ENCODE assay signal across 23 cellular contexts in genomic region chr14:88990856-88991255, GRCh38.
A peak's percentile ranks its signal among the peaks of the same experiment; 100 is the strongest.
DNase-seq lines count a peak whose midpoint lies in the region; ATAC-seq, FAIRE-seq and TF ChIP-seq lines count a peak whose summit lies in the region.
"Had no signal": no experiment of that assay in that cellular context is flagged by ENCODE, and none has a peak within 500 bp of the region (broad histone marks: within the 10 kb centered on the region; RNA-seq: fewer than 3 reads in every experiment).

No MANE protein-coding gene starts in this region.

- peaks cover 3% of the 10 kb centered on the region for H3K9me3 Mint-ChIP-seq in activated CD4-positive, alpha-beta T cell treated with anti-CD3 and anti-CD28 coated beads for 36 hours (ENCODE audit: low read depth)

- ATAC-seq in K562, result no peak
- no peak for ATAC-seq in activated CD4-positive, alpha-beta T cell treated with anti-CD3 and anti-CD28 coated beads for 36 hours
- ATAC-seq in GM21447 (IDR thresholded peaks at IDR 0.05; ENCODE audit: unreplicated experiment), result no peak
- ATAC-seq: A549; CD8-positive, alpha-beta T cell had no signal

- H4K20me1 ChIP-seq in K562 (replicated peaks; ENCODE audit: control insufficient read depth, insufficient read depth, low read length), result no peaks in the 10 kb centered on the region
- H4K20me1 ChIP-seq: BLaER1 treated with 17β-estradiol and CSF1 and Interleukin-3, amounts not matched to agents 10 nM and 100 nM had no signal

- H3K27ac Mint-ChIP-seq in activated CD4-positive, alpha-beta T cell treated with anti-CD3 and anti-CD28 coated beads for 36 hours, result no peak overlapping the region
- H3K27ac Mint-ChIP-seq: B cell; CD4-positive, alpha-beta T cell; CD8-positive, alpha-beta T cell had no signal

- peak; percentile 24 for DNase-seq in KBM-7
- DNase-seq in MV-4-11 (lab: John Stamatoyannopoulos, UW), result peak; percentile 22
- DNase-seq in OCI-M1 (lab: John Stamatoyannopoulos, UW), result peak; percentile 4
- no peak for DNase-seq in K562 (ENCODE audit: extremely low read depth in 1 of 4, low spot score in 3 of 4)
- DNase-seq in NCI-H526 treated with DMSO at 0.1 percent for 48 hours (lab: John Stamatoyannopoulos, UW), result no peak
- DNase-seq in activated CD4-positive, alpha-beta T cell treated with anti-CD3 and anti-CD28 coated beads for 36 hours, result no peak
- DNase-seq: AML-193; Caco-2; Calu3; CD4-positive, alpha-beta T cell; CD8-positive, alpha-beta T cell; DMS79 treated with DMSO at 0.1 percent for 48 hours; GF-D8 had no signal

- H3K27me3 Mint-ChIP-seq in activated CD4-positive, alpha-beta T cell treated with anti-CD3 and anti-CD28 coated beads for 36 hours, result peaks cover 9% of the 10 kb centered on the region

- in situ Hi-C loops in KBM-7 (cut with MboI; ENCODE audit: low pct_unique_long_range_greater_than_20kb, low sequenced_read_pairs) (no loop called here), K562 (cut with MboI) (no loop called here)

- H3K4me3 ChIP-seq in K562, result no peak overlapping the region
- H3K4me3 ChIP-seq: A549; BLaER1 treated with 17β-estradiol and CSF1 and Interleukin-3, amounts not matched to agents 10 nM and 100 nM had no signal

- TF ChIP-seq CTCF in K562 (IDR thresholded peaks at IDR 0.05 in 2 of 3, conservative IDR thresholded peaks at IDR 0.05 in 1 of 3; ENCODE audit: insufficient read depth in 2 of 3, low read depth in 1 of 3, low read length in 3 of 3), result no peak

- no peak for TF ChIP-seq POLR2A in K562 (conservative IDR thresholded peaks at IDR 0.05)

- H3K79me2 ChIP-seq in K562 (ENCODE audit: control insufficient read depth, insufficient read depth, low read length), result no peaks in the 10 kb centered on the region

- no peak overlapping the region for H3K9ac ChIP-seq in K562 (ENCODE audit: insufficient read depth in 1 of 2, low read depth in 2 of 2, low read length in 2 of 2)
- H3K9ac ChIP-seq: BLaER1 treated with 17β-estradiol and CSF1 and Interleukin-3, amounts not matched to agents 10 nM and 100 nM had no signal

- no peaks in the 10 kb centered on the region for H3K9me3 ChIP-seq in K562 (replicated peaks; ENCODE audit: control insufficient read depth, insufficient read depth, low read depth, low read length)
- H3K9me3 ChIP-seq: Caco-2 had no signal

- no peak overlapping the region for H3K27ac ChIP-seq in K562 (ENCODE audit: extremely low read depth, low read depth, low read length)
- H3K27ac ChIP-seq: 22Rv1; BLaER1 treated with 17β-estradiol and CSF1 and Interleukin-3, amounts not matched to agents 10 nM and 100 nM; C4-2B had no signal

- 0% methylated on average over 1 of the region's 1 CpG for WGBS in K562 (ENCODE audit: insufficient coverage, low coverage, missing lambda C conversion rate)

- CTCF ChIA-PET in K562 (lab: Yijun Ruan, JAX; ENCODE audit: low intra/inter-chr PET ratio), result no interaction called here
- CTCF ChIA-PET in activated CD4-positive, alpha-beta T cell treated with anti-CD3 and anti-CD28 coated beads for 36 hours (lab: Charles Lee), result no interaction called here

- no TSS peak for BruUV-seq in K562 (replicated peaks; lab: Mats Ljungman, UMichigan)

- no peak for FAIRE-seq in K562 (lab: Jason Lieb, UNC)
- FAIRE-seq: A549, D721Med, G401.6, GM12891, GM19239 had no signal

- TF ChIP-seq RAD21 in K562 (CRISPR knock-in tag; conservative IDR thresholded peaks at IDR 0.05 in 1 of 2, IDR thresholded peaks at IDR 0.05 in 1 of 2), result no peak

- no peaks in the 10 kb centered on the region for H3K36me3 Mint-ChIP-seq in activated CD4-positive, alpha-beta T cell treated with anti-CD3 and anti-CD28 coated beads for 36 hours (ENCODE audit: low read depth)
- H3K36me3 Mint-ChIP-seq: CD8-positive, alpha-beta T cell had no signal

- no peak overlapping the region for H3K4me2 ChIP-seq in K562 (ENCODE audit: insufficient read depth, low read length)
- H3K4me2 ChIP-seq: A549; BLaER1 treated with 17β-estradiol and CSF1 and Interleukin-3, amounts not matched to agents 10 nM and 100 nM had no signal

- no peaks in the 10 kb centered on the region; a peak in 1 of 5 replicates for H3K4me1 ChIP-seq in K562 (replicated peaks in 1 of 2; ENCODE audit: control insufficient read depth in 2 of 2, insufficient read depth in 2 of 2, low read length in 2 of 2)
- H3K4me1 ChIP-seq: Caco-2 had no signal

- H3K4me1 Mint-ChIP-seq in activated CD4-positive, alpha-beta T cell treated with anti-CD3 and anti-CD28 coated beads for 36 hours, result no peaks in the 10 kb centered on the region
- H3K4me1 Mint-ChIP-seq: B cell had no signal

- no peaks in the 10 kb centered on the region for H3K9me1 ChIP-seq in K562 (ENCODE audit: control insufficient read depth, insufficient read depth, low read length)

- intact Hi-C loops in K562 (cut with micrococcal nuclease), result no loop called here
- intact Hi-C loops in activated CD4-positive, alpha-beta T cell treated with anti-CD3 and anti-CD28 coated beads for 36 hours (cut with DNase I, micrococcal nuclease), result no loop called here

- H3K36me3 ChIP-seq in K562 (ENCODE audit: control insufficient read depth, insufficient read depth, low read length), result no peaks in the 10 kb centered on the region
- H3K36me3 ChIP-seq: BLaER1 treated with 17β-estradiol and CSF1 and Interleukin-3, amounts not matched to agents 10 nM and 100 nM had no signal

- no peak for TF ChIP-seq EP300 in K562 (IDR thresholded peaks at IDR 0.05; ENCODE audit: low read length)

- H3K4me3 Mint-ChIP-seq in activated CD4-positive, alpha-beta T cell treated with anti-CD3 and anti-CD28 coated beads for 36 hours, result no peak overlapping the region
- H3K4me3 Mint-ChIP-seq: B cell; CD4-positive, alpha-beta T cell; CD8-positive, alpha-beta T cell had no signal

- H3K27me3 ChIP-seq in K562 (ENCODE audit: control insufficient read depth in 2 of 2, insufficient read depth in 2 of 2, low read length in 2 of 2), result no peaks in the 10 kb centered on the region
- H3K27me3 ChIP-seq: BLaER1 treated with 17β-estradiol and CSF1 and Interleukin-3, amounts not matched to agents 10 nM and 100 nM had no signal

- POLR2A ChIA-PET in K562 (lab: Yijun Ruan, JAX), result no interaction called here
- POLR2A ChIA-PET in activated CD4-positive, alpha-beta T cell treated with anti-CD3 and anti-CD28 coated beads for 36 hours (lab: Charles Lee), result no interaction called here

- no peak overlapping the region for H2AFZ ChIP-seq in K562 (ENCODE audit: low read depth, low read length)

TF ChIP-seq in K562, 482 proteins besides CTCF, POLR2A, EP300 and RAD21:
- TF ChIP-seq ZNF766 (CRISPR knock-in tag; conservative IDR thresholded peaks at IDR 0.05), result peak; percentile 92
- no peak for TF ChIP-seq NELFE (IDR thresholded peaks at IDR 0.05; ENCODE audit: insufficient read depth, insufficient read length)
- TF ChIP-seq JUND (IDR thresholded peaks at IDR 0.05; ENCODE audit: borderline replicate concordance, low read depth, low read length), result no peak
- TF ChIP-seq JUND (tag; IDR thresholded peaks at IDR 0.05; ENCODE audit: borderline replicate concordance, low read depth, low read length), result peak; percentile 47; the same call in 1 of the 3 replicates
- peak; percentile 42; the same call in 1 of the 2 replicates for TF ChIP-seq SPI1 (IDR thresholded peaks at IDR 0.05; ENCODE audit: borderline replicate concordance, low read depth, low read length)
- no peak for TF ChIP-seq ZNF583 (CRISPR knock-in tag; IDR thresholded peaks at IDR 0.05)
- TF ChIP-seq JUN (IDR thresholded peaks at IDR 0.05; ENCODE audit: borderline replicate concordance, low read depth, low read length), result no peak
- TF ChIP-seq JUN (CRISPR knock-in tag; IDR thresholded peaks at IDR 0.05; ENCODE audit: borderline replicate concordance), result no peak

Comparison
In these comparisons a context has a peak if more than half of its experiments do, and no peak if none do; other contexts are left out.
1. DNase-seq: peak in KBM-7 (single experiment), MV-4-11 (single experiment) and OCI-M1 (single experiment); none in K562 (0 of 4), NCI-H526 treated with DMSO at 0.1 percent for 48 hours (single experiment) and activated CD4-positive, alpha-beta T cell treated with anti-CD3 and anti-CD28 coated beads for 36 hours (single experiment).